ENCODE assay signal across 18 cellular contexts in genomic region chr1:109027841-109028240, GRCh38. TPM values are rescaled to one million over a fixed set of nuclear protein-coding genes. Genes with fewer than 3 reads are reported as not detected.
DNase-seq lines count a peak whose midpoint lies in the region; FAIRE-seq and TF ChIP-seq lines count a peak whose summit lies in the region.
"Had no signal": no experiment of that assay in that cellular context is flagged by ENCODE, and none has a peak within 500 bp of the region (broad histone marks: within the 10 kb centered on the region; RNA-seq: fewer than 3 reads in every experiment).

No MANE protein-coding gene starts in this region.

- CTCF ChIA-PET in activated naive CD4-positive, alpha-beta T cell treated with anti-CD3 and anti-CD28 coated beads, Interleukin-2, amount 10 ng/mL, durations not matched to agents 7 days and 5 days (lab: Charles Lee): interaction anchor here (0.6 to 1.9 kb wide), 5 partner anchors 12 to 72 kb away, joined by 3 to 4 read pairs (median 4); no protein-coding TSS in a partner anchor

- FAIRE-seq in bronchial epithelial cell (lab: Jason Lieb, UNC) (no peak), frontal cortex (lab: Jason Lieb, UNC) (no peak)
- FAIRE-seq: H54 had no signal

- no peak overlapping the region for H2AFZ ChIP-seq in osteoblast (ENCODE audit: low read length)

- H3K4me2 ChIP-seq in osteoblast (ENCODE audit: insufficient read depth, low read length): no peak overlapping the region

- H3K27me3 Mint-ChIP-seq in activated naive CD4-positive, alpha-beta T cell treated with anti-CD3 and anti-CD28 coated beads, Interleukin-2, amount 10 ng/mL, durations not matched to agents 7 days and 5 days: no peaks in the 10 kb centered on the region
- H3K27me3 Mint-ChIP-seq: naive thymus-derived CD4-positive, alpha-beta T cell had no signal

- H3K27me3 ChIP-seq in HL-60 (ENCODE audit: insufficient read depth, poor library complexity, severe bottlenecking): no peaks in the 10 kb centered on the region
- H3K27me3 ChIP-seq in bronchial epithelial cell (ENCODE audit: control insufficient read depth, insufficient read depth, low read length): no peaks in the 10 kb centered on the region
- no peaks in the 10 kb centered on the region for H3K27me3 ChIP-seq in osteoblast (ENCODE audit: insufficient read depth, low read length)
- H3K27me3 ChIP-seq in esophagus squamous epithelium: no peaks in the 10 kb centered on the region
- H3K27me3 ChIP-seq: left lung, upper lobe of left lung had no signal

- peaks cover 2% of the 10 kb centered on the region for H3K36me3 Mint-ChIP-seq in activated naive CD4-positive, alpha-beta T cell treated with anti-CD3 and anti-CD28 coated beads, Interleukin-2, amount 10 ng/mL, durations not matched to agents 7 days and 5 days

- H3K4me1 ChIP-seq in osteoblast (ENCODE audit: insufficient read depth, low read length) (no peaks in the 10 kb centered on the region), esophagus squamous epithelium (peaks cover 0 to 39% (median 0%) of the 10 kb centered on the region in 3 donors)
- H3K4me1 ChIP-seq: left lung, upper lobe of left lung had no signal

- H3K27ac Mint-ChIP-seq in activated naive CD4-positive, alpha-beta T cell treated with anti-CD3 and anti-CD28 coated beads, Interleukin-2, amount 10 ng/mL, durations not matched to agents 7 days and 5 days: no peak overlapping the region
- H3K27ac Mint-ChIP-seq: naive thymus-derived CD4-positive, alpha-beta T cell; T-helper 1 cell treated with Interleukin-12 subunit alpha and Interleukin-12 subunit beta and Interleukin-4 antibody, amounts not matched to agents 30 μg/mL and 1 μg/mL, for 36 hours had no signal

- no peaks in the 10 kb centered on the region for H3K36me3 ChIP-seq in bronchial epithelial cell (ENCODE audit: control insufficient read depth, insufficient read depth, low read length)
- H3K36me3 ChIP-seq in osteoblast (ENCODE audit: insufficient read depth, low read length): no peaks in the 10 kb centered on the region
- H3K36me3 ChIP-seq in esophagus squamous epithelium: peaks cover 0 to 12% (median 5%) of the 10 kb centered on the region in 3 donors
- H3K36me3 ChIP-seq: upper lobe of left lung had no signal

- intact Hi-C loops in esophagus squamous epithelium (cut with DNase I): no loop called here

- TF ChIP-seq CTCF in HL-60 (IDR thresholded peaks at IDR 0.05; ENCODE audit: insufficient read depth, low read length) (peak; percentile 6), bronchial epithelial cell (IDR thresholded peaks at IDR 0.05; ENCODE audit: insufficient read depth, low read length, severe bottlenecking) (no peak), osteoblast (IDR thresholded peaks at IDR 0.05; ENCODE audit: extremely low read depth, low read depth, low read length) (peak; percentile 36), esophagus squamous epithelium (IDR thresholded peaks at IDR 0.05) (peak in 1 of 6 experiments; percentile 12)

- no peaks in the 10 kb centered on the region for H3K9me3 Mint-ChIP-seq in activated naive CD4-positive, alpha-beta T cell treated with anti-CD3 and anti-CD28 coated beads, Interleukin-2, amount 10 ng/mL, durations not matched to agents 7 days and 5 days
- H3K9me3 Mint-ChIP-seq: naive thymus-derived CD4-positive, alpha-beta T cell; T-helper 1 cell treated with Interleukin-12 subunit alpha and Interleukin-12 subunit beta and Interleukin-4 antibody, amounts not matched to agents 30 μg/mL and 1 μg/mL, for 36 hours had no signal

- H3K79me2 ChIP-seq in osteoblast (ENCODE audit: insufficient read depth, low read length): peaks cover 40% of the 10 kb centered on the region

- H3K4me3 Mint-ChIP-seq in activated naive CD4-positive, alpha-beta T cell treated with anti-CD3 and anti-CD28 coated beads, Interleukin-2, amount 10 ng/mL, durations not matched to agents 7 days and 5 days: no peak overlapping the region
- H3K4me3 Mint-ChIP-seq: naive thymus-derived CD4-positive, alpha-beta T cell; T-helper 1 cell treated with Interleukin-12 subunit alpha and Interleukin-12 subunit beta and Interleukin-4 antibody, amounts not matched to agents 30 μg/mL and 1 μg/mL, for 36 hours had no signal

- H4K20me1 ChIP-seq in osteoblast (ENCODE audit: insufficient read depth, low read length): peaks cover 3% of the 10 kb centered on the region

- DNase-seq in SIG-M5 treated with dmso at 0.1 percent for 504 hours (lab: John Stamatoyannopoulos, UW; ENCODE audit: unreplicated experiment) (peak; percentile 14), SIG-M5 (lab: John Stamatoyannopoulos, UW) (no peak), HL-60 (ENCODE audit: low read depth in 1 of 2, low spot score in 1 of 2) (no peak), bronchial epithelial cell (ENCODE audit: low read depth) (peak; percentile 8), osteoblast (ENCODE audit: insufficient read length, low spot score, missing footprints) (no peak), esophagus squamous epithelium (lab: John Stamatoyannopoulos, UW) (no peak), frontal cortex (ENCODE audit: low spot score in 2 of 2) (no peak)
- DNase-seq in activated naive CD4-positive, alpha-beta T cell treated with anti-CD3 and anti-CD28 coated beads, Interleukin-2, amount 10 ng/mL, durations not matched to agents 7 days and 5 days: no peak
- DNase-seq: 8988T; activated CD4-positive, alpha-beta T cell treated with anti-CD3 and anti-CD28 coated beads for 1 hour; left lung; NCI-H1694; NCI-H510A; stimulated activated CD4-positive, alpha-beta T cell treated with anti-CD3 and anti-CD28 coated beads, Interleukin-4, amount 100 ng/mL, for 24 hours; upper lobe of left lung had no signal

- no peaks in the 10 kb centered on the region for H3K4me1 Mint-ChIP-seq in activated naive CD4-positive, alpha-beta T cell treated with anti-CD3 and anti-CD28 coated beads, Interleukin-2, amount 10 ng/mL, durations not matched to agents 7 days and 5 days

- H3K27ac ChIP-seq in HL-60 (replicated peaks): no peak overlapping the region
- no peak overlapping the region for H3K27ac ChIP-seq in osteoblast (ENCODE audit: low read depth, low read length)
- peak overlapping the region in 2 of 4 donors; percentile 7 to 34 for H3K27ac ChIP-seq in esophagus squamous epithelium
- H3K27ac ChIP-seq: left lung, upper lobe of left lung had no signal

- H3K9me3 ChIP-seq in osteoblast (ENCODE audit: low read depth, low read length): no peaks in the 10 kb centered on the region
- no peaks in the 10 kb centered on the region for H3K9me3 ChIP-seq in esophagus squamous epithelium
- H3K9me3 ChIP-seq: left lung, upper lobe of left lung had no signal

- H3K4me3 ChIP-seq in HL-60 (replicated peaks; ENCODE audit: insufficient read depth, low read length) (no peak overlapping the region), bronchial epithelial cell (ENCODE audit: low read depth, low read length) (no peak overlapping the region), osteoblast (ENCODE audit: insufficient read depth, low read length) (no peak overlapping the region), esophagus squamous epithelium (no peak overlapping the region)
- H3K4me3 ChIP-seq: left lung, upper lobe of left lung had no signal

- no peak for TF ChIP-seq POLR2A in esophagus squamous epithelium (IDR thresholded peaks at IDR 0.05)

RNA-seq across cellular contexts. Expression of gene WDR47, which starts 14.1 kb away (rescaled TPM):
- total RNA-seq in bronchial epithelial cell (16.8 and 21.0 TPM in 2 replicates), osteoblast (19.7 and 20.6 TPM in 2 replicates), esophagus squamous epithelium (10 to 100 TPM; 13.3 to 22.7 (median 18.3) TPM), frontal cortex (277 TPM)

RNA-seq across cellular contexts. Expression of gene TAF13, which starts 48.0 kb away (rescaled TPM):
- 96.9 and 157 TPM in 2 replicates for total RNA-seq in bronchial epithelial cell
- total RNA-seq in osteoblast: 61.0 and 84.7 TPM in 2 replicates
- total RNA-seq in esophagus squamous epithelium: 10 to 100 TPM; 35.3 to 71.2 (median 43.4) TPM
- total RNA-seq in frontal cortex: 74.6 TPM

Comparison
In these comparisons a context has a peak if more than half of its experiments do, and no peak if none do; other contexts are left out.
1. DNase-seq: peak in SIG-M5 treated with dmso at 0.1 percent for 504 hours (single experiment) and bronchial epithelial cell (single experiment); none in SIG-M5 (single experiment), HL-60 (0 of 2), osteoblast (single experiment), esophagus squamous epithelium (single experiment), frontal cortex (0 of 2) and activated naive CD4-positive, alpha-beta T cell treated with anti-CD3 and anti-CD28 coated beads, Interleukin-2, amount 10 ng/mL, durations not matched to agents 7 days and 5 days (single experiment).
2. RNA of gene WDR47, which starts 14.1 kb away (total RNA-seq): 277 TPM in frontal cortex (single experiment); 19.7 to 20.6 TPM in osteoblast, 13.3 to 22.7 TPM in esophagus squamous epithelium and 16.8 to 21.0 TPM in bronchial epithelial cell; every median in the first group is over 10 times any median in the second.